Comparison of ENCODE assay signal across 9 cellular contexts in genomic region chr1:67162954-67163353, GRCh38. TPM values are rescaled to one million over a fixed set of nuclear protein-coding genes. Genes with fewer than 3 reads are reported as not detected.
DNase-seq lines count a peak whose midpoint lies in the region; ATAC-seq and TF ChIP-seq lines count a peak whose summit lies in the region.
"Had no signal": no experiment of that assay in that cellular context is flagged by ENCODE, and none has a peak within 500 bp of the region (broad histone marks: within the 10 kb centered on the region; RNA-seq: fewer than 3 reads in every experiment).

No MANE protein-coding gene starts in this region.

- no peak overlapping the region for H3K4me3 ChIP-seq in neural progenitor cell

- no peak overlapping the region for H3K9ac ChIP-seq in neural progenitor cell

- H3F3A ChIP-seq in neural progenitor cell (ENCODE audit: low read depth), result no peaks in the 10 kb centered on the region

- H3K4me1 ChIP-seq in neural progenitor cell, result no peaks in the 10 kb centered on the region

- no peak for DNase-seq in activated CD4-positive, CD25-positive, alpha-beta regulatory T cell (lab: John Stamatoyannopoulos, UW)
- DNase-seq in activated T-cell treated with anti-CD3 and anti-CD28 coated beads, Interleukin-2, amount 50 U/mL, for 72 hours, result peak; percentile 70 to 78
- peak; percentile 30 to 41 for DNase-seq in stimulated activated CD4-positive, alpha-beta T cell treated with anti-CD3 and anti-CD28 coated beads, Interleukin-2, amount 100 ng/mL, for 24 hours
- DNase-seq in neural progenitor cell (ENCODE audit: low spot score) (no peak), RPMI8226 (no peak)

- H3K4me2 ChIP-seq in neural progenitor cell, result no peak overlapping the region

- no peak overlapping the region for H3K27ac ChIP-seq in neural progenitor cell

- TF ChIP-seq CTCF in neural progenitor cell (IDR thresholded peaks at IDR 0.05), result no peak

- peaks cover 3 to 5% of the 10 kb centered on the region in 2 donors for H3K9me3 Mint-ChIP-seq in activated T-cell treated with anti-CD3 and anti-CD28 coated beads, Interleukin-2, amount 50 U/mL, for 72 hours
- H3K9me3 Mint-ChIP-seq in neural progenitor cell, result no peaks in the 10 kb centered on the region

- no peaks in the 10 kb centered on the region for H3K36me3 ChIP-seq in neural progenitor cell

- no peaks in the 10 kb centered on the region for H3K27me3 ChIP-seq in neural progenitor cell

- H3K27ac Mint-ChIP-seq in activated T-cell treated with anti-CD3 and anti-CD28 coated beads, Interleukin-2, amount 50 U/mL, for 72 hours, result peak overlapping the region; percentile 90
- no peak overlapping the region for H3K27ac Mint-ChIP-seq in neural progenitor cell

- peak overlapping the region; percentile 56 to 61 for H3K4me3 Mint-ChIP-seq in activated T-cell treated with anti-CD3 and anti-CD28 coated beads, Interleukin-2, amount 50 U/mL, for 72 hours
- no peak overlapping the region for H3K4me3 Mint-ChIP-seq in neural progenitor cell

- peaks cover 0 to 5% of the 10 kb centered on the region in 2 donors for H3K36me3 Mint-ChIP-seq in activated T-cell treated with anti-CD3 and anti-CD28 coated beads, Interleukin-2, amount 50 U/mL, for 72 hours (ENCODE audit: insufficient read depth in 2 of 2)
- H3K36me3 Mint-ChIP-seq in neural progenitor cell, result no peaks in the 10 kb centered on the region

- H3K79me2 ChIP-seq in neural progenitor cell (ENCODE audit: low read depth), result no peaks in the 10 kb centered on the region

- no peaks in the 10 kb centered on the region for H4K20me1 ChIP-seq in neural progenitor cell (ENCODE audit: low read depth)

- no peak overlapping the region for H2AFZ ChIP-seq in neural progenitor cell (replicated peaks)

- no peaks in the 10 kb centered on the region for H3K9me3 ChIP-seq in neural progenitor cell (ENCODE audit: low read depth)

- peaks cover 80% of the 10 kb centered on the region for H3K4me1 Mint-ChIP-seq in activated T-cell treated with anti-CD3 and anti-CD28 coated beads, Interleukin-2, amount 50 U/mL, for 72 hours (ENCODE audit: low read depth)
- peaks cover 3% of the 10 kb centered on the region for H3K4me1 Mint-ChIP-seq in neural progenitor cell

- no peaks in the 10 kb centered on the region for H3K27me3 Mint-ChIP-seq in activated T-cell treated with anti-CD3 and anti-CD28 coated beads, Interleukin-2, amount 50 U/mL, for 72 hours (ENCODE audit: low read depth)
- peaks cover 4% of the 10 kb centered on the region for H3K27me3 Mint-ChIP-seq in neural progenitor cell (ENCODE audit: insufficient read depth, low read depth)

- peak; percentile 59 to 64 for ATAC-seq in activated CD4-positive, CD25-positive, alpha-beta regulatory T cell treated with anti-CD3 and anti-CD28 coated beads, Interleukin-2, amount 50 U/mL, for 24 hours
- ATAC-seq in HG03342 (IDR thresholded peaks at IDR 0.05; ENCODE audit: unreplicated experiment), result peak; percentile 50
- peak; percentile 73 to 77 for ATAC-seq in activated T-cell treated with anti-CD3 and anti-CD28 coated beads, Interleukin-2, amount 50 U/mL, for 72 hours (replicated peaks in 1 of 2)
- ATAC-seq in GM19455 (IDR thresholded peaks at IDR 0.05; ENCODE audit: unreplicated experiment), result no peak

RNA-seq across cellular contexts. Expression of gene IL23R, which starts 3.3 kb away (rescaled TPM):
- total RNA-seq in activated T-cell treated with anti-CD3 and anti-CD28 coated beads, Interleukin-2, amount 50 U/mL, for 72 hours, result 1 to 10 TPM; 3.0 to 8.0 TPM
- total RNA-seq in neural progenitor cell (ENCODE audit: low replicate concordance), result not detected in 2 replicates

RNA-seq across cellular contexts. Expression of gene C1orf141, which starts 28.2 kb away (rescaled TPM):
- total RNA-seq in activated T-cell treated with anti-CD3 and anti-CD28 coated beads, Interleukin-2, amount 50 U/mL, for 72 hours, result under 1 TPM; 0.17 to 0.25 TPM
- total RNA-seq in neural progenitor cell (ENCODE audit: low replicate concordance), result not detected in 2 replicates
- total RNA-seq: liver had no signal

Comparison
In these comparisons a context has a peak if more than half of its experiments do, and no peak if none do; other contexts are left out.
1. DNase-seq: peak in activated T-cell treated with anti-CD3 and anti-CD28 coated beads, Interleukin-2, amount 50 U/mL, for 72 hours (2 of 2) and stimulated activated CD4-positive, alpha-beta T cell treated with anti-CD3 and anti-CD28 coated beads, Interleukin-2, amount 100 ng/mL, for 24 hours (2 of 2); none in activated CD4-positive, CD25-positive, alpha-beta regulatory T cell (0 of 4), neural progenitor cell (single experiment) and RPMI8226 (single experiment).